ENCODE assay signal across 14 cellular contexts in the genomic region with DNA sequence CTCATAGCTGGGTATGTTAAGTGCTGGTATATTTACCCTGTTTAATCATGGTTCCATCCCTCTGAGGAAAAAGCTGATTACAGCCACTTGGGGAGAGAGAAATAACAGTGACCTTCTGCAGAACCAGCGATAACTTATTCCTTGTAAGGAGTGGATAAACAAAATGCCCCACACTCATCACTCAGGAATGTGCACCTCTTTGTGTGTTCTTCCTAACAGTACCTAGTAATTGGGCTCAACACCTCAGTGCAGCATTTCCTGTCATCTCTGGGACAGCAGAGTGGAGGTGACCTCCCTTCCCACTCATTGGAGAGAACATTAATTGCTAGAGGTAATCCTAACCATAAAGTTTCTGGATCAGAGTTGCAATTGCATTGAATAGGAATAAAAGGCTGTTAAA.
DNase-seq lines count a peak whose midpoint lies in the region; ATAC-seq and TF ChIP-seq lines count a peak whose summit lies in the region.
"Had no signal": no experiment of that assay in that cellular context is flagged by ENCODE, and none has a peak within 500 bp of the region (broad histone marks: within the 10 kb centered on the region; RNA-seq: fewer than 3 reads in every experiment).

No MANE protein-coding gene starts in this region.

- H3K9me3 ChIP-seq in RWPE2 (ENCODE audit: severe bottlenecking): no peaks in the 10 kb centered on the region
- H3K9me3 ChIP-seq in heart right ventricle: no peaks in the 10 kb centered on the region

- DNase-seq in HFFc6: peak; percentile 23
- peak; percentile 72 for DNase-seq in RWPE2 (ENCODE audit: low spot score)
- DNase-seq in heart right ventricle: peak in 1 of 2 donors; percentile 18
- peak; percentile 58 for DNase-seq in retinal pigment epithelial cell (ENCODE audit: low read depth)
- DNase-seq in ureter (ENCODE audit: low spot score): no peak
- no peak for DNase-seq in GM03348 (ENCODE audit: low spot score)
- DNase-seq in occipital lobe (lab: John Stamatoyannopoulos, UW): no peak
- DNase-seq: activated CD8-positive, alpha-beta memory T cell treated with anti-CD3 and anti-CD28 coated beads, Interleukin-2, amount 10 ng/mL, durations not matched to agents 7 days and 5 days; amniotic stem cell; left colon; NCI-H1930; stimulated activated CD4-positive, alpha-beta T cell treated with anti-CD3 and anti-CD28 coated beads, Interleukin-2, amount 100 ng/mL, for 24 hours; stimulated activated naive CD4-positive, alpha-beta T cell had no signal

- H3K27me3 ChIP-seq in RWPE2 (ENCODE audit: insufficient read depth, poor library complexity, severe bottlenecking): no peaks in the 10 kb centered on the region
- no peaks in the 10 kb centered on the region for H3K27me3 ChIP-seq in heart right ventricle

- H3K36me3 Mint-ChIP-seq in HFFc6 (ENCODE audit: low read depth): no peaks in the 10 kb centered on the region
- H3K36me3 Mint-ChIP-seq: activated CD8-positive, alpha-beta memory T cell treated with anti-CD3 and anti-CD28 coated beads, Interleukin-2, amount 10 ng/mL, durations not matched to agents 7 days and 5 days had no signal

- no peaks in the 10 kb centered on the region; the same call in 1 of the 2 replicates for H3K27me3 Mint-ChIP-seq in HFFc6 (ENCODE audit: insufficient read depth)
- H3K27me3 Mint-ChIP-seq: activated CD8-positive, alpha-beta memory T cell treated with anti-CD3 and anti-CD28 coated beads, Interleukin-2, amount 10 ng/mL, durations not matched to agents 7 days and 5 days had no signal

- H3K4me3 Mint-ChIP-seq in HFFc6: no peak overlapping the region
- H3K4me3 Mint-ChIP-seq: activated CD8-positive, alpha-beta memory T cell treated with anti-CD3 and anti-CD28 coated beads, Interleukin-2, amount 10 ng/mL, durations not matched to agents 7 days and 5 days had no signal

- intact Hi-C loops in heart right ventricle (cut with DNase I): loop anchor here in 5 of 10 donors (5.0 to 10.0 kb wide), 5 partner anchors 98 to 141 kb away; a partner anchor contains a TSS

- peak overlapping the region; percentile 100 for H3K27ac ChIP-seq in RWPE2 (ENCODE audit: poor library complexity, severe bottlenecking)
- peak overlapping the region in 7 of 10 donors; percentile 18 to 75 (median 69) for H3K27ac ChIP-seq in heart right ventricle

- H3K4me1 ChIP-seq in RWPE2 (ENCODE audit: insufficient read depth, poor library complexity, severe bottlenecking) (peaks cover 44% of the 10 kb centered on the region), heart right ventricle (peaks cover 0 to 30% (median 3%) of the 10 kb centered on the region in 9 donors)

- WGBS in heart right ventricle, 2 donors: 41 to 48% methylated on average over 1 of the region's 1 CpG

- H3K36me3 ChIP-seq in RWPE2 (ENCODE audit: low read depth) (no peaks in the 10 kb centered on the region), heart right ventricle (no peaks in the 10 kb centered on the region)

- H3K9me3 Mint-ChIP-seq in HFFc6: no peaks in the 10 kb centered on the region

- TF ChIP-seq CTCF in HFFc6 (IDR thresholded peaks at IDR 0.05) (no peak), RWPE2 (IDR thresholded peaks at IDR 0.05; ENCODE audit: poor library complexity, severe bottlenecking) (no peak), heart right ventricle (IDR thresholded peaks at IDR 0.05) (no peak), retinal pigment epithelial cell (conservative IDR thresholded peaks at IDR 0.05; ENCODE audit: low read depth, low read length) (no peak)

- H3K4me3 ChIP-seq in RWPE2 (ENCODE audit: severe bottlenecking) (no peak overlapping the region), heart right ventricle (no peak overlapping the region), retinal pigment epithelial cell (ENCODE audit: low read length) (no peak overlapping the region)

- H3K27ac Mint-ChIP-seq in HFFc6: peak overlapping the region; percentile 24
- H3K27ac Mint-ChIP-seq: activated CD8-positive, alpha-beta memory T cell treated with anti-CD3 and anti-CD28 coated beads, Interleukin-2, amount 10 ng/mL, durations not matched to agents 7 days and 5 days had no signal

- ATAC-seq in RWPE2 (ENCODE audit: low read depth) (peak; percentile 97), heart right ventricle (peak in 7 of 8 donors; percentile 2 to 42 (median 13)), GM21367 (IDR thresholded peaks at IDR 0.05; ENCODE audit: unreplicated experiment) (no peak)
- ATAC-seq: activated CD8-positive, alpha-beta memory T cell treated with anti-CD3 and anti-CD28 coated beads, Interleukin-2, amount 10 ng/mL, durations not matched to agents 7 days and 5 days; left colon had no signal

- H3K4me1 Mint-ChIP-seq in HFFc6 (ENCODE audit: low read depth): peaks cover 53% of the 10 kb centered on the region

Comparison
In these comparisons a context has a peak if more than half of its experiments do, and no peak if none do; other contexts are left out.
1. DNase-seq: peak in HFFc6 (single experiment), RWPE2 (single experiment) and retinal pigment epithelial cell (single experiment); none in ureter (single experiment), GM03348 (single experiment) and occipital lobe (single experiment).